In the genomic region with DNA sequence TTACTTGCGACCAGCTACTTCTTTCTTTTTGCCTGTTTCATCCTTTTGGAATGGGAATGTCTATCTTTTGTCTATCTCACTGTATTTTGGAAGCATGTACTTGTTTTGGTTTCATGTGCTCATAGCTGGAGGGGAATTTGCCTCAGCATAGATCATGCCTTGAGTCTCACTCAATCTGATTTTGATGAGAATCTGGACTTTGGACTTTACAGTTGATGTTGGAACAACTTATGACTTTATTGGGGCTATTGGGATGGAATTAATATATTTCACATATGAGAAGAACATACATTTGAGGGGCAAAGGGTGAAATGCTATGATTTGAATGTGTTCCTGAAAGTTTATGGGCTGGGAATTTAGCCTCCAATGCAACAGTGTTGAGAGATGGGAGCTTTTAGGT, we compare ENCODE assay signal across 31 cellular contexts.
DNase-seq lines count a peak whose midpoint lies in the region; ATAC-seq and TF ChIP-seq lines count a peak whose summit lies in the region.
"Had no signal": no experiment of that assay in that cellular context is flagged by ENCODE, and none has a peak within 500 bp of the region (broad histone marks: within the 10 kb centered on the region; RNA-seq: fewer than 3 reads in every experiment).

No MANE protein-coding gene starts in this region.

- DNase-seq in left colon (no peak), mucosa of descending colon (no peak), endodermal cell (no peak)
- DNase-seq: 8988T; ACHN; AML-193; BE2C; C1 segment of cervical spinal cord; Caco-2; Calu3; CD4-positive, alpha-beta memory T cell; CD4-positive, alpha-beta T cell; CD4-positive, CD25-positive, alpha-beta regulatory T cell; CD8-positive, alpha-beta memory T cell; CD8-positive, alpha-beta T cell; COR-L47; DMS 273 treated with DMSO at 0.1 percent for 48 hours; DMS153; DMS53; DMS79; DMS79 treated with DMSO at 0.1 percent for 48 hours; DND-41; EL had no signal

- ATAC-seq in left colon (peak; percentile 78), mucosa of descending colon (peak; percentile 54), HG03025 (IDR thresholded peaks at IDR 0.05; ENCODE audit: low FRiP score, unreplicated experiment) (no peak)
- ATAC-seq: A549; CD8-positive, alpha-beta T cell had no signal

- H3K36me3 Mint-ChIP-seq in endodermal cell (ENCODE audit: low read depth) = no peaks in the 10 kb centered on the region
- H3K36me3 Mint-ChIP-seq: CD14-positive monocyte; CD4-positive, alpha-beta memory T cell; CD4-positive, CD25-positive, alpha-beta regulatory T cell; CD8-positive, alpha-beta memory T cell; CD8-positive, alpha-beta T cell had no signal

- no peaks in the 10 kb centered on the region for H3K27me3 ChIP-seq in endodermal cell (ENCODE audit: control insufficient read depth, insufficient read depth, low read length, poor library complexity, severe bottlenecking)
- H3K27me3 ChIP-seq: BLaER1; BLaER1 treated with 17β-estradiol and CSF1 and Interleukin-3, amounts not matched to agents 10 nM and 100 nM had no signal

- H3K4me3 Mint-ChIP-seq in endodermal cell = no peak overlapping the region
- H3K4me3 Mint-ChIP-seq: B cell; CD14-positive monocyte; CD4-positive, alpha-beta memory T cell; CD4-positive, alpha-beta T cell; CD4-positive, CD25-positive, alpha-beta regulatory T cell; CD8-positive, alpha-beta memory T cell; CD8-positive, alpha-beta T cell had no signal

- H3K4me1 ChIP-seq in mucosa of descending colon (ENCODE audit: low read depth) (peaks cover 9% of the 10 kb centered on the region), endodermal cell (ENCODE audit: control insufficient read depth, insufficient read depth, low read length) (no peaks in the 10 kb centered on the region)
- H3K4me1 ChIP-seq: A549, BE2C, BLaER1 had no signal

- no peaks in the 10 kb centered on the region for H3K4me1 Mint-ChIP-seq in endodermal cell
- H3K4me1 Mint-ChIP-seq: B cell; CD14-positive monocyte; CD4-positive, alpha-beta memory T cell; CD4-positive, CD25-positive, alpha-beta regulatory T cell; CD8-positive, alpha-beta memory T cell had no signal

- no peak overlapping the region for H3K9ac ChIP-seq in endodermal cell (ENCODE audit: extremely low read depth, low read length, poor library complexity, severe bottlenecking)
- H3K9ac ChIP-seq: BLaER1; BLaER1 treated with 17β-estradiol and CSF1 and Interleukin-3, amounts not matched to agents 10 nM and 100 nM had no signal

- H3K36me3 ChIP-seq in mucosa of descending colon (ENCODE audit: low read depth) (no peaks in the 10 kb centered on the region), endodermal cell (ENCODE audit: control insufficient read depth, insufficient read depth, low read length) (no peaks in the 10 kb centered on the region)
- H3K36me3 ChIP-seq: BE2C; BLaER1; BLaER1 treated with 17β-estradiol and CSF1 and Interleukin-3, amounts not matched to agents 10 nM and 100 nM had no signal

- H3K27me3 Mint-ChIP-seq in endodermal cell (ENCODE audit: insufficient read depth) = no peaks in the 10 kb centered on the region
- H3K27me3 Mint-ChIP-seq: CD4-positive, CD25-positive, alpha-beta regulatory T cell had no signal

- H3K4me3 ChIP-seq in mucosa of descending colon = no peak overlapping the region
- no peak overlapping the region for H3K4me3 ChIP-seq in endodermal cell (ENCODE audit: low read length)
- H3K4me3 ChIP-seq: A549; BLaER1; BLaER1 treated with 17β-estradiol and CSF1 and Interleukin-3, amounts not matched to agents 10 nM and 100 nM had no signal

- H3K27ac ChIP-seq in endodermal cell (ENCODE audit: low read depth, low read length) = no peak overlapping the region
- H3K27ac ChIP-seq: 22Rv1; A549; BLaER1; BLaER1 treated with 17β-estradiol and CSF1 and Interleukin-3, amounts not matched to agents 10 nM and 100 nM; C4-2B had no signal

- no peak overlapping the region for H3K27ac Mint-ChIP-seq in endodermal cell
- H3K27ac Mint-ChIP-seq: B cell; CD14-positive monocyte; CD4-positive, alpha-beta memory T cell; CD4-positive, alpha-beta T cell; CD4-positive, CD25-positive, alpha-beta regulatory T cell; CD8-positive, alpha-beta memory T cell; CD8-positive, alpha-beta T cell had no signal

- H3K9me3 Mint-ChIP-seq in endodermal cell = peaks cover 27% of the 10 kb centered on the region

- TF ChIP-seq CTCF in mucosa of descending colon (IDR thresholded peaks at IDR 0.05) (no peak), endodermal cell (conservative IDR thresholded peaks at IDR 0.05) (no peak)

- intact Hi-C loops in left colon (cut with DNase I, micrococcal nuclease) (no loop called here), mucosa of descending colon (cut with DNase I, micrococcal nuclease) (no loop called here)

- H3K9me3 ChIP-seq in mucosa of descending colon (peaks cover 4% of the 10 kb centered on the region), endodermal cell (ENCODE audit: control insufficient read depth, low read length) (peaks cover 26% of the 10 kb centered on the region)
- H3K9me3 ChIP-seq: BE2C had no signal

- 80 to 81% methylated on average over 1 of the region's 1 CpG for WGBS in endodermal cell (ENCODE audit: insufficient coverage in 1 of 2, insufficient read length in 1 of 2), 2 experiments
